17 cellular contexts compared by ENCODE assay signal in genomic region chr3:13134166-13134878, GRCh38.
"Had no signal": no experiment of that assay in that cellular context is flagged by ENCODE, and none has a peak within 500 bp of the region (broad histone marks: within the 10 kb centered on the region; RNA-seq: fewer than 3 reads in every experiment).

No MANE protein-coding gene starts in this region.

- H3K4me1 ChIP-seq: heart right ventricle, testis had no signal

- H3K9ac ChIP-seq: SK-N-SH had no signal

- H3K36me3 Mint-ChIP-seq: activated naive CD8-positive, alpha-beta T cell; brain; memory B cell; natural killer cell had no signal

- H3K4me1 Mint-ChIP-seq: central memory CD8-positive, alpha-beta T cell; natural killer cell had no signal

- H3K9me3 Mint-ChIP-seq: central memory CD8-positive, alpha-beta T cell; memory B cell; natural killer cell; stimulated activated naive CD8-positive, alpha-beta T cell treated with anti-CD3 and anti-CD28 coated beads, Interleukin-15, Interleukin-2, amounts not matched to agents 100 ng/mL and 50 ng/mL, for 24 hours had no signal

- H3K9me3 ChIP-seq: heart right ventricle, SK-N-SH, testis had no signal

- H3K27me3 ChIP-seq: testis had no signal

- H3K4me2 ChIP-seq: SK-N-SH had no signal

- H3K4me3 Mint-ChIP-seq: activated naive CD8-positive, alpha-beta T cell; brain; central memory CD8-positive, alpha-beta T cell; memory B cell; natural killer cell; stimulated activated naive CD8-positive, alpha-beta T cell treated with anti-CD3 and anti-CD28 coated beads, Interleukin-15, Interleukin-2, amounts not matched to agents 100 ng/mL and 50 ng/mL, for 24 hours had no signal

- H3K27ac ChIP-seq: epithelial cell of prostate, heart right ventricle, testis had no signal

- H3K27me3 Mint-ChIP-seq: progenitor cell of endocrine pancreas had no signal

- H3K36me3 ChIP-seq: heart right ventricle had no signal

- ATAC-seq: natural killer cell had no signal

- H3K4me3 ChIP-seq: heart right ventricle, testis had no signal

- H3K27ac Mint-ChIP-seq: activated naive CD8-positive, alpha-beta T cell; memory B cell; natural killer cell; progenitor cell of endocrine pancreas; stimulated activated naive CD8-positive, alpha-beta T cell treated with anti-CD3 and anti-CD28 coated beads, Interleukin-15, Interleukin-2, amounts not matched to agents 100 ng/mL and 50 ng/mL, for 24 hours had no signal

- DNase-seq: activated CD4-positive, alpha-beta T cell treated with anti-CD3 and anti-CD28 coated beads, Interleukin-2, amount 50 U/mL, for 48 hours; activated gamma-delta T cell treated with Interleukin-2 at 50 U/mL for 16 hours; activated T-cell treated with anti-CD3 and anti-CD28 coated beads, Interleukin-2, amount 50 U/mL, for 48 hours; effector memory CD4-positive, alpha-beta T cell; heart right ventricle; natural killer cell; SK-N-SH; T-helper 1 cell; T1000; testis had no signal
